10 cellular contexts compared by ENCODE assay signal in genomic region chr2:239288951-239289481, GRCh38.
DNase-seq lines count a peak whose midpoint lies in the region; ATAC-seq, FAIRE-seq and TF ChIP-seq lines count a peak whose summit lies in the region.
"Had no signal": no experiment of that assay in that cellular context is flagged by ENCODE, and none has a peak within 500 bp of the region (broad histone marks: within the 10 kb centered on the region; RNA-seq: fewer than 3 reads in every experiment).

No MANE protein-coding gene starts in this region.

- TF ChIP-seq CTCF in coronary artery (IDR thresholded peaks at IDR 0.05), result no peak

- peak overlapping the region; percentile 18 for H3K4me2 ChIP-seq in skeletal muscle satellite cell (ENCODE audit: low read length)

- peak; percentile 70 for ATAC-seq in GM21367 (IDR thresholded peaks at IDR 0.05; ENCODE audit: unreplicated experiment)
- ATAC-seq in HG03565 (IDR thresholded peaks at IDR 0.05; ENCODE audit: unreplicated experiment), result peak; percentile 45
- ATAC-seq in GM18909 (IDR thresholded peaks at IDR 0.05; ENCODE audit: poor library complexity, unreplicated experiment), result no peak
- ATAC-seq: left lung had no signal

- H3K9ac ChIP-seq in skeletal muscle satellite cell (ENCODE audit: low read depth, low read length), result no peak overlapping the region

- no peak for FAIRE-seq in RCC 7860 (lab: Jason Lieb, UNC)
- FAIRE-seq: TTC549 had no signal

- H3K4me3 ChIP-seq in coronary artery (no peak overlapping the region), skeletal muscle satellite cell (ENCODE audit: low read length) (no peak overlapping the region)
- H3K4me3 ChIP-seq: left lung had no signal

- peak; percentile 45 for DNase-seq in AG20443 (ENCODE audit: low spot score)
- DNase-seq in coronary artery (ENCODE audit: low spot score), result no peak
- no peak for DNase-seq in NCI-H2107 treated with DMSO at 0.1 percent for 48 hours (lab: John Stamatoyannopoulos, UW; ENCODE audit: unreplicated experiment)
- no peak for DNase-seq in RCC 7860 (ENCODE audit: low spot score)

- H3K36me3 ChIP-seq in skeletal muscle satellite cell (ENCODE audit: insufficient read depth, low read length), result no peaks in the 10 kb centered on the region
- H3K36me3 ChIP-seq: left lung had no signal

- peak overlapping the region; percentile 32 to 34 for H3K27ac ChIP-seq in coronary artery

- no peaks in the 10 kb centered on the region for H3K27me3 ChIP-seq in skeletal muscle satellite cell (ENCODE audit: control insufficient read depth, insufficient read depth, low read length)
- H3K27me3 ChIP-seq: left lung had no signal

- H3K4me1 ChIP-seq in skeletal muscle satellite cell (ENCODE audit: control insufficient read depth, insufficient read depth, low read length), result peaks cover 18% of the 10 kb centered on the region

- H3K9me3 ChIP-seq in skeletal muscle satellite cell (replicated peaks; ENCODE audit: low read length), result no peaks in the 10 kb centered on the region
- H3K9me3 ChIP-seq: left lung had no signal
